8 cellular contexts compared by ENCODE assay signal in genomic region chr10:35136263-35136815, GRCh38. TPM values are rescaled to one million over a fixed set of nuclear protein-coding genes. Genes with fewer than 3 reads are reported as not detected.
DNase-seq lines count a peak whose midpoint lies in the region; ATAC-seq, FAIRE-seq and TF ChIP-seq lines count a peak whose summit lies in the region.

No MANE protein-coding gene starts in this region.

- H3K9me3 ChIP-seq in esophagus squamous epithelium = no peaks in the 10 kb centered on the region

- 82% methylated on average over 4 of the region's 4 CpGs for WGBS in esophagus squamous epithelium, 2 donors

- POLR2A ChIA-PET in activated naive CD8-positive, alpha-beta T cell treated with anti-CD3 and anti-CD28 coated beads, Interleukin-2, amount 10 ng/mL, durations not matched to agents 7 days and 5 days (lab: Charles Lee) = interaction anchor here (1.0 to 3.6 kb wide), 4 partner anchors 9 to 65 kb away, joined by 3 to 20 read pairs (median 9); partner anchors contain the start of gene CREM

- peaks cover 0 to 9% (median 0%) of the 10 kb centered on the region in 3 donors for H3K4me1 ChIP-seq in esophagus squamous epithelium

- DNase-seq in GM12892 (ENCODE audit: insufficient read length) (no peak), posterior cingulate gyrus (no peak), GM03348 (ENCODE audit: low spot score) (no peak), HPDE6-E6E7 (ENCODE audit: extremely low spot score) (no peak), esophagus squamous epithelium (lab: John Stamatoyannopoulos, UW) (no peak)
- no peak for DNase-seq in activated naive CD8-positive, alpha-beta T cell treated with anti-CD3 and anti-CD28 coated beads, Interleukin-2, amount 10 ng/mL, durations not matched to agents 7 days and 5 days

- no peak for TF ChIP-seq CTCF in esophagus squamous epithelium (IDR thresholded peaks at IDR 0.05)

- H3K36me3 ChIP-seq in esophagus squamous epithelium = no peaks in the 10 kb centered on the region

- no peaks in the 10 kb centered on the region for H3K27me3 ChIP-seq in esophagus squamous epithelium

- H3K4me3 ChIP-seq in esophagus squamous epithelium = no peak overlapping the region

- ATAC-seq in GM19463 (IDR thresholded peaks at IDR 0.05; ENCODE audit: unreplicated experiment) (peak; percentile 46), HG03196 (IDR thresholded peaks at IDR 0.05; ENCODE audit: unreplicated experiment) (peak; percentile 52)
- ATAC-seq in activated naive CD8-positive, alpha-beta T cell treated with anti-CD3 and anti-CD28 coated beads, Interleukin-2, amount 10 ng/mL, durations not matched to agents 7 days and 5 days (ENCODE audit: low read depth) = peak; percentile 46

- H3K4me1 Mint-ChIP-seq in activated naive CD8-positive, alpha-beta T cell treated with anti-CD3 and anti-CD28 coated beads, Interleukin-2, amount 10 ng/mL, durations not matched to agents 7 days and 5 days = peaks cover 41% of the 10 kb centered on the region

- peak; percentile 92 for FAIRE-seq in GM12892 (lab: Jason Lieb, UNC)

- no peak overlapping the region for H3K27ac ChIP-seq in esophagus squamous epithelium

- intact Hi-C loops in posterior cingulate gyrus (cut with DNase I) = no loop called here
- intact Hi-C loops in esophagus squamous epithelium (cut with DNase I) = no loop called here

- no peak for TF ChIP-seq POLR2A in GM12892 (IDR thresholded peaks at IDR 0.05; ENCODE audit: low read depth, low read length)
- TF ChIP-seq POLR2A in esophagus squamous epithelium (IDR thresholded peaks at IDR 0.05) = no peak

- H3K36me3 Mint-ChIP-seq in activated naive CD8-positive, alpha-beta T cell treated with anti-CD3 and anti-CD28 coated beads, Interleukin-2, amount 10 ng/mL, durations not matched to agents 7 days and 5 days = peaks cover 2% of the 10 kb centered on the region

- H3K9me3 Mint-ChIP-seq in activated naive CD8-positive, alpha-beta T cell treated with anti-CD3 and anti-CD28 coated beads, Interleukin-2, amount 10 ng/mL, durations not matched to agents 7 days and 5 days = no peaks in the 10 kb centered on the region

- no peaks in the 10 kb centered on the region for H3K27me3 Mint-ChIP-seq in activated naive CD8-positive, alpha-beta T cell treated with anti-CD3 and anti-CD28 coated beads, Interleukin-2, amount 10 ng/mL, durations not matched to agents 7 days and 5 days

- peak overlapping the region; percentile 79 for H3K27ac Mint-ChIP-seq in activated naive CD8-positive, alpha-beta T cell treated with anti-CD3 and anti-CD28 coated beads, Interleukin-2, amount 10 ng/mL, durations not matched to agents 7 days and 5 days

- peak overlapping the region; percentile 63 for H3K4me3 Mint-ChIP-seq in activated naive CD8-positive, alpha-beta T cell treated with anti-CD3 and anti-CD28 coated beads, Interleukin-2, amount 10 ng/mL, durations not matched to agents 7 days and 5 days

RNA-seq across cellular contexts. Expression of gene CREM, which starts 9.7 kb away (rescaled TPM):
- polyA plus RNA-seq in GM12892 (2012; ENCODE audit: missing spikeins) = 56.9 TPM
- total RNA-seq in activated naive CD8-positive, alpha-beta T cell treated with anti-CD3 and anti-CD28 coated beads, Interleukin-2, amount 10 ng/mL, durations not matched to agents 7 days and 5 days = 10 to 100 TPM; 78.6 to 86.5 TPM
- 10 to 100 TPM; 19.4 to 23.8 (median 21.6) TPM for total RNA-seq in esophagus squamous epithelium

RNA-seq across cellular contexts. Expression of gene CUL2, which starts 46.2 kb away (rescaled TPM):
- 31.6 TPM for polyA plus RNA-seq in GM12892 (2012; ENCODE audit: missing spikeins)
- total RNA-seq in activated naive CD8-positive, alpha-beta T cell treated with anti-CD3 and anti-CD28 coated beads, Interleukin-2, amount 10 ng/mL, durations not matched to agents 7 days and 5 days = 10 to 100 TPM; 35.4 to 37.1 TPM
- total RNA-seq in esophagus squamous epithelium = 10 to 100 TPM; 12.7 to 21.2 (median 19.5) TPM
